9 cellular contexts compared by ENCODE assay signal in the genomic region with DNA sequence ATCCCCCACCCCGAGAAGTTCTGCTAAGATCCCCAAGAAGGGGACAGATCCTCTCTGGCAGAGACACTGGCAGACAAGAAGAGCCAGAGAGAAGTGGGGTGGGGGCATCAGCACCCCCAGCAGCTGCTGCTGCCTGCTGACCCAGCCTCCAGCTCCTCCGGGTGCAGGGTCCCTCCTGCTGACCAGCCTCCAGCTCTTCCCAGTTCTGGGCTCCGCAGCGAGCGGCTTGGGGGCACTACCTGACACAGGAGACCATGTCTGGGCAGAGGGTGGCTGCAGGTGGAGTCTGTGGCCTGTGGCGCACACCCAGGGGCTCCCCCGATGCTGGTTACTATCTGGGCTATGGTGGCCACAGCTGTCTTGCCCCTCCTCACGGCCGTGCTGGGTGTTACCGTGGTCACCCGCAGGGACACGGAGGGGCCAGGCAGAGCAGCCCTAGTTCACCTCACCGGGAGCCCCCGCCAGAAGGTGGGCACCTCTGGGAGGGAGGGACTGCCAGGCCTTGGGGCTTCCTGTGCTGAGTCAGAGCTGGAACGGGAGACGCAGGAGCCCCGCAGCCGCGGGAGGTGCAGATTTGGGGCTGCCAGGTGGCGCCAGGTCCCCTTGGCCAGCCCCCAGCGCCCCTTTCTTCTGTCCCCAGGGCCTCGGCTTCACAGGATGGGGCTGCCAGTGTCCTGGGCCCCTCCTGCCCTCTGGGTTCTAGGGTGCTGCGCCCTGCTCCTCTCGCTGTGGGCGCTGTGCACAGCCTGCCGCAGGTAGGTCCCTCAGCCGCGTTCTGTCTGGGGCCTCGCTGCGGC. TPM values are rescaled to one million over a fixed set of nuclear protein-coding genes. Genes with fewer than 3 reads are reported as not detected.
DNase-seq lines count a peak whose midpoint lies in the region; ATAC-seq, FAIRE-seq and TF ChIP-seq lines count a peak whose summit lies in the region.
"Had no signal": no experiment of that assay in that cellular context is flagged by ENCODE, and none has a peak within 500 bp of the region (broad histone marks: within the 10 kb centered on the region; RNA-seq: fewer than 3 reads in every experiment).

No MANE protein-coding gene starts in this region.

- no peaks in the 10 kb centered on the region for H3K9me3 Mint-ChIP-seq in T-cell
- no peaks in the 10 kb centered on the region for H3K9me3 Mint-ChIP-seq in central memory CD8-positive, alpha-beta T cell

- H3K36me3 ChIP-seq in small intestine (ENCODE audit: control insufficient read depth in 2 of 2, insufficient read depth in 2 of 2, low read length in 2 of 2) = peaks cover 5 to 10% of the 10 kb centered on the region in 2 donors

- in situ Hi-C loops in GM13976 (cut with MboI; ENCODE audit: low sequenced_read_pairs, unreplicated experiment) = no loop called here

- peaks cover 1 to 4% of the 10 kb centered on the region in 2 donors for H3K4me1 ChIP-seq in small intestine (ENCODE audit: control insufficient read depth in 2 of 2, insufficient read depth in 1 of 2, low read depth in 1 of 2, low read length in 1 of 2)

- peaks cover 9% of the 10 kb centered on the region for H3K36me3 Mint-ChIP-seq in T-cell
- peaks cover 42% of the 10 kb centered on the region for H3K36me3 Mint-ChIP-seq in central memory CD8-positive, alpha-beta T cell (ENCODE audit: insufficient read depth)

- no peak for FAIRE-seq in small intestine (lab: Jason Lieb, UNC)
- FAIRE-seq: astrocyte had no signal

- no peak for TF ChIP-seq CTCF in GM13976 (IDR thresholded peaks at IDR 0.05; ENCODE audit: borderline replicate concordance, control extremely low read depth, extremely low read depth, insufficient read depth, missing control alignments)

- no peaks in the 10 kb centered on the region for H3K27me3 Mint-ChIP-seq in T-cell
- H3K27me3 Mint-ChIP-seq in central memory CD8-positive, alpha-beta T cell = no peaks in the 10 kb centered on the region

- POLR2A ChIA-PET in T-cell (lab: Charles Lee) = no interaction called here

- peak overlapping the region; percentile 84 to 90 (median 89) for H3K4me3 Mint-ChIP-seq in T-cell
- H3K4me3 Mint-ChIP-seq in central memory CD8-positive, alpha-beta T cell = peak overlapping the region; percentile 94

- H3K27ac Mint-ChIP-seq in T-cell = peak overlapping the region; percentile 92 to 93
- peak overlapping the region; percentile 90 for H3K27ac Mint-ChIP-seq in central memory CD8-positive, alpha-beta T cell (ENCODE audit: low read depth)

- peak overlapping the region in 1 of 2 donors; percentile 57 for H3K27ac ChIP-seq in small intestine (ENCODE audit: low read depth in 1 of 2, low read length in 1 of 2)

- 23 to 31% (median 25%) methylated on average over 25 to 30 of the region's 30 CpGs for WGBS in small intestine, 3 donors

- ATAC-seq in T-cell (replicated peaks in 1 of 4) = peak; percentile 28 to 34 (median 31)
- peak; percentile 29 for ATAC-seq in central memory CD8-positive, alpha-beta T cell (replicated peaks; ENCODE audit: extremely low read depth, poor library complexity, severe bottlenecking)
- ATAC-seq in GM18519 (IDR thresholded peaks at IDR 0.05; ENCODE audit: low FRiP score, unreplicated experiment) = no peak
- no peak for ATAC-seq in HG02981 (IDR thresholded peaks at IDR 0.05; ENCODE audit: unreplicated experiment)
- no peak for ATAC-seq in HG02571 (IDR thresholded peaks at IDR 0.05; ENCODE audit: unreplicated experiment)

- DNase-seq in GM13976 (ENCODE audit: low spot score) (peak; percentile 58), T-cell (peak in 24 of 34 experiments; percentile 23 to 72 (median 47)), small intestine (peak; percentile 28), NOMO-1 treated with DMSO at 0.1 percent for 48 hours (lab: John Stamatoyannopoulos, UW; ENCODE audit: unreplicated experiment) (no peak)
- DNase-seq in central memory CD8-positive, alpha-beta T cell (ENCODE audit: low spot score in 2 of 2) = peak in 1 of 2 donors; percentile 47

- H3K9me3 ChIP-seq in small intestine (ENCODE audit: control insufficient read depth, low read depth) = no peaks in the 10 kb centered on the region

- no peaks in the 10 kb centered on the region for H3K27me3 ChIP-seq in small intestine (ENCODE audit: control insufficient read depth in 2 of 2, insufficient read depth in 2 of 2, low read length in 2 of 2)

- H3K4me1 Mint-ChIP-seq in T-cell = peaks cover 24 to 27% (median 26%) of the 10 kb centered on the region in 3 donors
- H3K4me1 Mint-ChIP-seq in central memory CD8-positive, alpha-beta T cell = peaks cover 24% of the 10 kb centered on the region

- peak overlapping the region; percentile 17 to 51 for H3K4me3 ChIP-seq in small intestine (ENCODE audit: low read depth in 1 of 2, low read length in 2 of 2)

- CTCF ChIA-PET in T-cell (lab: Charles Lee) = interaction anchor here in 1 of 2 donors (0.9 to 2.1 kb wide), 4 partner anchors 29 to 346 kb away, joined by 3 to 20 read pairs (median 3); partner anchors contain the start of genes ARFRP1 and ZGPAT

RNA-seq across cellular contexts. Expression of gene LIME1, which starts 0.6 kb away (rescaled TPM):
- 100 to 1,000 TPM; 144 to 248 (median 172) TPM for total RNA-seq in T-cell
- 10 to 100 TPM; 10.8 to 48.4 (median 34.4) TPM for polyA plus RNA-seq in small intestine

RNA-seq across cellular contexts. Expression of gene SLC2A4RG, which starts 2.5 kb away (rescaled TPM):
- total RNA-seq in T-cell = 100 to 1,000 TPM; 110 to 173 (median 135) TPM
- 10 to 100 TPM; 11.6 to 19.0 (median 16.2) TPM for polyA plus RNA-seq in small intestine

RNA-seq across cellular contexts. Expression of gene ZGPAT, which starts 29.3 kb away (rescaled TPM):
- total RNA-seq in T-cell = 10 to 100 TPM; 42.7 to 71.0 (median 59.0) TPM
- polyA plus RNA-seq in small intestine = 10 to 100 TPM; 26.4 to 39.8 (median 34.9) TPM

RNA-seq across cellular contexts. Expression of gene ARFRP1, which starts 29.3 kb away (rescaled TPM):
- total RNA-seq in T-cell = 100 to 1,000 TPM in 2 of 5 donors, 10 to 100 TPM in 3; 58.5 to 102 (median 99.5) TPM
- polyA plus RNA-seq in small intestine = 10 to 100 TPM; 60.6 to 78.6 (median 61.0) TPM

RNA-seq across cellular contexts. Expression of gene TNFRSF6B, which starts 40.6 kb away (rescaled TPM):
- 1 to 10 TPM in 2 of 5 donors, under 1 TPM in 2, not detected in 1; 0.37 to 1.5 (median 0.91) TPM for total RNA-seq in T-cell
- polyA plus RNA-seq in small intestine = 10 to 100 TPM in 1 of 3 donors, 1 to 10 TPM in 2; 4.2 to 15.9 (median 7.3) TPM

Comparison
In these comparisons a context has a peak if more than half of its experiments do, and no peak if none do; other contexts are left out.
1. ATAC-seq: peak in T-cell (4 of 4) and central memory CD8-positive, alpha-beta T cell (single experiment); none in GM18519 (single experiment), HG02981 (single experiment) and HG02571 (single experiment).